2 cellular contexts compared by ENCODE assay signal in the genomic region with DNA sequence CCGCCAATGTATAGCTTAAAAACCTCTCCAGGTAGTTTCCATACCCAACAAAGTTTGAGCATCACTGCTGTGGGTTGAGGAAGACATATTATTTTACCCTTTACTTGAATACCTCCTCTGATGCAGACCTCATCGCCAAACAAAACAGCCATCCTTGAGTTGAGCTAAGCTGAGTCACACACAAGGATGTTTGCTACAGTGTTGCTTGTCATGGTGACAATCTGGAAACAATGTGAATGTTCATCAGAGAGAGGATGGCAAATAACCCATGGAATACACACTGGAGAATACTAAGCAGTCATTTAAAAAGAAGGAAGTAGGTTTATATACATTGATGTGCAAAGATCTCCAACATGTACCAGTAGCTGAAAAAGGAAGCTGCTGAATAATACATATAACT.
TF ChIP-seq lines count a peak whose summit lies in the region.

No MANE protein-coding gene starts in this region.

TF ChIP-seq in IMR-90, 13 proteins besides CTCF, POLR2A, EP300 and RAD21:
- TF ChIP-seq MAFK (IDR thresholded peaks at IDR 0.05; ENCODE audit: low read depth, low read length) (no peak), RFX5 (IDR thresholded peaks at IDR 0.05; ENCODE audit: low read depth, low read length) (no peak), MAZ (IDR thresholded peaks at IDR 0.05; ENCODE audit: borderline replicate concordance, low read depth, low read length) (no peak), FOS (IDR thresholded peaks at IDR 0.05; ENCODE audit: low read depth, low read length) (no peak), CHD1 (IDR thresholded peaks at IDR 0.05; ENCODE audit: low read depth, low read length) (no peak), RCOR1 (IDR thresholded peaks at IDR 0.05; ENCODE audit: insufficient replicate concordance, low read length) (no peak), SMC3 (IDR thresholded peaks at IDR 0.05; ENCODE audit: low read depth, low read length) (no peak), NFE2L2 (IDR thresholded peaks at IDR 0.05; ENCODE audit: low read depth, low read length) (no peak), CEBPB (IDR thresholded peaks at IDR 0.05; ENCODE audit: low read depth, low read length) (no peak), ELK1 (IDR thresholded peaks at IDR 0.05; ENCODE audit: borderline replicate concordance, low read depth, low read length) (no peak), BHLHE40 (IDR thresholded peaks at IDR 0.05; ENCODE audit: low read depth, low read length) (no peak), MXI1 (IDR thresholded peaks at IDR 0.05; ENCODE audit: borderline replicate concordance, low read depth, low read length) (no peak)
- TF ChIP-seq, protein P1, sequence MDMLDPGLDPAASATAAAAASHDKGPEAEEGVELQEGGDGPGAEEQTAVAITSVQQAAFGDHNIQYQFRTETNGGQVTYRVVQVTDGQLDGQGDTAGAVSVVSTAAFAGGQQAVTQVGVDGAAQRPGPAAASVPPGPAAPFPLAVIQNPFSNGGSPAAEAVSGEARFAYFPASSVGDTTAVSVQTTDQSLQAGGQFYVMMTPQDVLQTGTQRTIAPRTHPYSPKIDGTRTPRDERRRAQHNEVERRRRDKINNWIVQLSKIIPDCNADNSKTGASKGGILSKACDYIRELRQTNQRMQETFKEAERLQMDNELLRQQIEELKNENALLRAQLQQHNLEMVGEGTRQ (IDR thresholded peaks at IDR 0.05; ENCODE audit: low read depth, low read length), result no peak

TF ChIP-seq in SK-N-SH, 30 proteins besides CTCF, POLR2A, EP300 and RAD21:
- no peak for TF ChIP-seq IRF3 (IDR thresholded peaks at IDR 0.05; ENCODE audit: low read depth, low read length)
- TF ChIP-seq, protein P1 (IDR thresholded peaks at IDR 0.05; ENCODE audit: borderline replicate concordance, low read depth, low read length), result no peak
- no peak for TF ChIP-seq RXRA (IDR thresholded peaks at IDR 0.05; ENCODE audit: borderline replicate concordance, low read depth)
- no peak for TF ChIP-seq NRF1 (IDR thresholded peaks at IDR 0.05; ENCODE audit: low read depth, low read length)
- TF ChIP-seq FOSL2 (IDR thresholded peaks at IDR 0.05; ENCODE audit: borderline replicate concordance, low read depth), result no peak
- no peak for TF ChIP-seq GATA2 (CRISPR knock-in tag; IDR thresholded peaks at IDR 0.05)
- no peak for TF ChIP-seq TEAD4 (IDR thresholded peaks at IDR 0.05; ENCODE audit: borderline replicate concordance, insufficient read depth)
- TF ChIP-seq RFX5 (IDR thresholded peaks at IDR 0.05; ENCODE audit: low read length), result no peak
- TF ChIP-seq JUND (IDR thresholded peaks at IDR 0.05), result no peak
- no peak for TF ChIP-seq GABPA (IDR thresholded peaks at IDR 0.05; ENCODE audit: low read depth)
